ENCODE assay signal across 8 cellular contexts in the genomic region with DNA sequence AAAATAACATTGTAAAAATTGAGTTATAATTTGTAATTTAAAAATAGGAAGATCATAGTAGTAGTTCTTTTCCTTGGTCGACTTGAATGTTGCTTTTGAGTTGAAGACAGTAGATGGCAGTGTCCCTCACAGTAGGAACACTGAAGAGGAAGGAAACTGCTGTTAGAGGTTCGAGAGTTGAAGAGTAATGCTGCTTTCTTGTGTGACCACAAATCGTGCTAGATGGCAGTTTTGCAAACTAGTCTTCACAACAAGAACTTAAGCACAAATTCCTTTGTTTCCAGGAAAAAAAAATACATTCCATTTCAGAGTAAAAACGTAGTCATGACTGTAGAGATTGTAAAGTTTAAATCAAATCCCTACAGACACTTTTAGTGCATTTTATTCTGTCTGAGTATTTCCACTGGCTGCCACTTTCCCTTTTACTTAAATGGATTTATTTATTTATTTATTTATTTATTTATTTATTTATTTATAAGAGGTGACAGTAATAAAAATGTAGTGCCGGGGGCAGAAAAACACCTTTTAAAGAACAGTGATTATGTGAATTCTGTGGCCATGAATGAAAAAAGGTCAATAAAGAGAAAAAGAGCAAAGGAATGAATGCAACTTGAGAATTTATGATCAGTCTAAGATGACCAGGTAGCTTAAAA. TPM values are rescaled to one million over a fixed set of nuclear protein-coding genes. Genes with fewer than 3 reads are reported as not detected.
DNase-seq lines count a peak whose midpoint lies in the region; ATAC-seq, FAIRE-seq and TF ChIP-seq lines count a peak whose summit lies in the region.

No MANE protein-coding gene starts in this region.

- FAIRE-seq in endometrium (lab: Jason Lieb, UNC): peak; percentile 91

- H3K4me3 ChIP-seq in SJSA1 (no peak overlapping the region), mucosa of descending colon (no peak overlapping the region)

- no peak for TF ChIP-seq EP300 in Ishikawa (IDR thresholded peaks at IDR 0.05; ENCODE audit: borderline replicate concordance)

- intact Hi-C loops in mucosa of descending colon (cut with DNase I, micrococcal nuclease): loop anchor here in 1 of 2 donors (10.0 kb wide), 1 partner anchor 200 kb away; no protein-coding TSS in a partner anchor

- peak overlapping the region; percentile 19 for H3K27ac ChIP-seq in SJSA1

- no peaks in the 10 kb centered on the region for H3K27me3 ChIP-seq in SJSA1 (replicated peaks)

- H3K4me1 ChIP-seq in SJSA1 (replicated peaks) (no peaks in the 10 kb centered on the region), mucosa of descending colon (ENCODE audit: low read depth) (peaks cover 9% of the 10 kb centered on the region)

- H3K9me3 ChIP-seq in SJSA1 (replicated peaks): no peaks in the 10 kb centered on the region
- no peaks in the 10 kb centered on the region for H3K9me3 ChIP-seq in mucosa of descending colon

- peak; percentile 37 for TF ChIP-seq CTCF in mucosa of descending colon (IDR thresholded peaks at IDR 0.05)

- peak; percentile 37 for DNase-seq in NCI-H2196 (lab: John Stamatoyannopoulos, UW; ENCODE audit: unreplicated experiment)
- DNase-seq in NCI-H2196 treated with DMSO at 0.1 percent for 48 hours (lab: John Stamatoyannopoulos, UW; ENCODE audit: unreplicated experiment): no peak
- DNase-seq in SJSA1 (ENCODE audit: low read depth in 1 of 2, low spot score in 2 of 2): peak; percentile 54 to 65
- DNase-seq in mucosa of descending colon: peak in 1 of 3 donors; percentile 55
- DNase-seq in OCI-M2 (lab: John Stamatoyannopoulos, UW; ENCODE audit: unreplicated experiment): no peak

- ATAC-seq in mucosa of descending colon (peak; percentile 88), GM18858 (IDR thresholded peaks at IDR 0.05; ENCODE audit: unreplicated experiment) (no peak)

- peak; percentile 51 for TF ChIP-seq RAD21 in Ishikawa (IDR thresholded peaks at IDR 0.05; ENCODE audit: low read depth)

- H3K36me3 ChIP-seq in SJSA1 (peaks cover 83% of the 10 kb centered on the region), mucosa of descending colon (ENCODE audit: low read depth) (peaks cover 8% of the 10 kb centered on the region)

TF ChIP-seq in Ishikawa, 13 proteins besides CTCF, POLR2A, EP300 and RAD21:
- TF ChIP-seq FOXM1 (IDR thresholded peaks at IDR 0.05; ENCODE audit: borderline replicate concordance, low read depth): no peak
- no peak for TF ChIP-seq NFIC (IDR thresholded peaks at IDR 0.05)
- TF ChIP-seq, protein P1, sequence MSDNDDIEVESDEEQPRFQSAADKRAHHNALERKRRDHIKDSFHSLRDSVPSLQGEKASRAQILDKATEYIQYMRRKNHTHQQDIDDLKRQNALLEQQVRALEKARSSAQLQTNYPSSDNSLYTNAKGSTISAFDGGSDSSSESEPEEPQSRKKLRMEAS (IDR thresholded peaks at IDR 0.05): no peak
- TF ChIP-seq EGR1 (IDR thresholded peaks at IDR 0.05): no peak
- TF ChIP-seq YY1 (IDR thresholded peaks at IDR 0.05; ENCODE audit: low read depth): no peak
- TF ChIP-seq TCF12 (IDR thresholded peaks at IDR 0.05; ENCODE audit: low read depth): no peak
- TF ChIP-seq, protein P2, sequence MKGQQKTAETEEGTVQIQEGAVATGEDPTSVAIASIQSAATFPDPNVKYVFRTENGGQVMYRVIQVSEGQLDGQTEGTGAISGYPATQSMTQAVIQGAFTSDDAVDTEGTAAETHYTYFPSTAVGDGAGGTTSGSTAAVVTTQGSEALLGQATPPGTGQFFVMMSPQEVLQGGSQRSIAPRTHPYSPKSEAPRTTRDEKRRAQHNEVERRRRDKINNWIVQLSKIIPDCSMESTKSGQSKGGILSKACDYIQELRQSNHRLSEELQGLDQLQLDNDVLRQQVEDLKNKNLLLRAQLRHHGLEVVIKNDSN (IDR thresholded peaks at IDR 0.05): no peak
- TF ChIP-seq TAF1 (IDR thresholded peaks at IDR 0.05; ENCODE audit: low read depth): no peak
- TF ChIP-seq, protein P3, sequence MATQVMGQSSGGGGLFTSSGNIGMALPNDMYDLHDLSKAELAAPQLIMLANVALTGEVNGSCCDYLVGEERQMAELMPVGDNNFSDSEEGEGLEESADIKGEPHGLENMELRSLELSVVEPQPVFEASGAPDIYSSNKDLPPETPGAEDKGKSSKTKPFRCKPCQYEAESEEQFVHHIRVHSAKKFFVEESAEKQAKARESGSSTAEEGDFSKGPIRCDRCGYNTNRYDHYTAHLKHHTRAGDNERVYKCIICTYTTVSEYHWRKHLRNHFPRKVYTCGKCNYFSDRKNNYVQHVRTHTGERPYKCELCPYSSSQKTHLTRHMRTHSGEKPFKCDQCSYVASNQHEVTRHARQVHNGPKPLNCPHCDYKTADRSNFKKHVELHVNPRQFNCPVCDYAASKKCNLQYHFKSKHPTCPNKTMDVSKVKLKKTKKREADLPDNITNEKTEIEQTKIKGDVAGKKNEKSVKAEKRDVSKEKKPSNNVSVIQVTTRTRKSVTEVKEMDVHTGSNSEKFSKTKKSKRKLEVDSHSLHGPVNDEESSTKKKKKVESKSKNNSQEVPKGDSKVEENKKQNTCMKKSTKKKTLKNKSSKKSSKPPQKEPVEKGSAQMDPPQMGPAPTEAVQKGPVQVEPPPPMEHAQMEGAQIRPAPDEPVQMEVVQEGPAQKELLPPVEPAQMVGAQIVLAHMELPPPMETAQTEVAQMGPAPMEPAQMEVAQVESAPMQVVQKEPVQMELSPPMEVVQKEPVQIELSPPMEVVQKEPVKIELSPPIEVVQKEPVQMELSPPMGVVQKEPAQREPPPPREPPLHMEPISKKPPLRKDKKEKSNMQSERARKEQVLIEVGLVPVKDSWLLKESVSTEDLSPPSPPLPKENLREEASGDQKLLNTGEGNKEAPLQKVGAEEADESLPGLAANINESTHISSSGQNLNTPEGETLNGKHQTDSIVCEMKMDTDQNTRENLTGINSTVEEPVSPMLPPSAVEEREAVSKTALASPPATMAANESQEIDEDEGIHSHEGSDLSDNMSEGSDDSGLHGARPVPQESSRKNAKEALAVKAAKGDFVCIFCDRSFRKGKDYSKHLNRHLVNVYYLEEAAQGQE (IDR thresholded peaks at IDR 0.05; ENCODE audit: low read depth): no peak
- no peak for TF ChIP-seq CEBPB (IDR thresholded peaks at IDR 0.05)
TF ChIP-seq in Ishikawa: peak in this region for 0.

RNA-seq across cellular contexts. Expression of a gene that starts 54.6 kb away (rescaled TPM):
- 34.0 and 42.4 TPM in 2 replicates for total RNA-seq in SJSA1 (2014; rRNA removed; shearing (Covaris generic))
- total RNA-seq in mucosa of descending colon: 100 to 1,000 TPM in 2 of 3 donors, 10 to 100 TPM in 1; 78.7 to 116 (median 105) TPM

Comparison
In these comparisons a context has a peak if more than half of its experiments do, and no peak if none do; other contexts are left out.
1. DNase-seq: peak in NCI-H2196 (single experiment) and SJSA1 (2 of 2); none in NCI-H2196 treated with DMSO at 0.1 percent for 48 hours (single experiment) and OCI-M2 (single experiment).